In the genomic region with DNA sequence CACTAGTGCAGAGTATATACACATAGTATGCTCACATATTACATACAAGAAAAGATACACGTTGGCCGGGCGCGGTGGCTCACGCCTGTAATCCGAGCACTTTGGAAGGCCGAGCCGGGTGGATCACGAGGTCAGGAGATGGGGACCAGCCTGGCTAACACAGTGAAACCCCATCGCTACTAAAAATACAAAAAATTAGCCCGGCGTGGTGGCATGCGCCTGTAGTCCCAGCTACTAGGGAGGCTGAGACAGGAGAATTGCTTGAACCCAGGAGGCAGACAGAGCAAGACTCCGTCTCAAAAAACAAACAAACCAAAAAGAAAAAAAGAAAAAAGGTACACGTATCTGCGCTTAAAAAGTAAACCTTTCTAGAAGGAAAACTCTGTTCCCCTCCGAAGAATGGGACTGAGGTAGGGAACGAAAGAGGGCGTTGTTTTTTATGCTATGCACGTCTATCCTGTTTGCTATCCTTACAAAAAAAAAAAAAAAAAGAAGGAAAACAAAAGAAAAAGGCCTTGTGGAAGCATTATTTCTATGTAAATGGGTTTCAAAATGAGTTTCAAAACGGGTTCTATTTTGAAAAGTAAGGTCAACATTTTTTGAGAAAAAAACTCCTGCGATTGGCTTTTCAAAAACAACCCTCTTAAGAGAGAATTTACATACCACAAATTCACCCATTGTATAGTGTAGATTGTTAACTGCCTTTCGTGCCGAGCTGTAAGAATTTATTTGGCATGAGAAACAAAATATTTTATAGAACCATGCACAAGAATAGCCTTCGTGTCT, we compare ENCODE assay signal across 8 cellular contexts. TPM values are rescaled to one million over a fixed set of nuclear protein-coding genes. Genes with fewer than 3 reads are reported as not detected.
A peak's percentile ranks its signal among the peaks of the same experiment; 100 is the strongest.
DNase-seq lines count a peak whose midpoint lies in the region; ATAC-seq and TF ChIP-seq lines count a peak whose summit lies in the region.

No MANE protein-coding gene starts in this region.

- H2AFZ ChIP-seq in mammary epithelial cell (ENCODE audit: low read depth, low read length) = peak overlapping the region; percentile 98

- H3K27me3 Mint-ChIP-seq in Calu3 (ENCODE audit: unreplicated experiment) (no peaks in the 10 kb centered on the region), memory B cell (no peaks in the 10 kb centered on the region)

- H4K20me1 ChIP-seq in mammary epithelial cell (ENCODE audit: insufficient read depth, low read length) = no peaks in the 10 kb centered on the region

- no peak for DNase-seq in Calu3
- DNase-seq in LNCaP clone FGC (ENCODE audit: low read depth) = no peak
- DNase-seq in mammary epithelial cell = peak; percentile 23
- no peak for DNase-seq in memory B cell (ENCODE audit: low spot score in 2 of 2)
- DNase-seq in mesenteric fat pad (ENCODE audit: low spot score) = no peak
- DNase-seq in NCI-H1694 treated with DMSO at 0.1 percent for 48 hours (lab: John Stamatoyannopoulos, UW) = no peak

- 61% methylated on average over 24 of the region's 25 CpGs for WGBS in mammary epithelial cell (ENCODE audit: low coverage, missing lambda C conversion rate)

- peak overlapping the region; percentile 99 for H3K4me2 ChIP-seq in mammary epithelial cell (ENCODE audit: insufficient read depth, low read depth, low read length)

- dilution Hi-C loops in mammary epithelial cell (cut with HindIII; ENCODE audit: low sequenced_read_pairs) = no loop called here

- intact Hi-C loops in Calu3 (cut with micrococcal nuclease; ENCODE audit: unreplicated experiment) (loop anchor here (10.0 kb wide), 1 partner anchor 55 kb away; no protein-coding TSS in a partner anchor), mammary epithelial cell (cut with micrococcal nuclease) (loop anchor here (2.0 to 10.0 kb wide), 4 partner anchors 137 to 698 kb away; a partner anchor contains a TSS)

- peak overlapping the region; percentile 73 for H3K27ac ChIP-seq in mammary epithelial cell (ENCODE audit: insufficient read depth, low read depth, low read length)

- H3K4me3 Mint-ChIP-seq in Calu3 (ENCODE audit: low read depth, unreplicated experiment) = peak overlapping the region; percentile 80
- peak overlapping the region; percentile 86 for H3K4me3 Mint-ChIP-seq in memory B cell

- H3K27me3 ChIP-seq in mammary epithelial cell (ENCODE audit: insufficient read depth, low read length) = no peaks in the 10 kb centered on the region

- ATAC-seq in memory B cell (ENCODE audit: low read depth) = no peak
- no peak for ATAC-seq in HG02884 (IDR thresholded peaks at IDR 0.05; ENCODE audit: unreplicated experiment)
- no peak for ATAC-seq in GM21723 (IDR thresholded peaks at IDR 0.05; ENCODE audit: unreplicated experiment)

- TF ChIP-seq CTCF in Calu3 (IDR thresholded peaks at IDR 0.05; ENCODE audit: unreplicated experiment) (no peak), LNCaP clone FGC (IDR thresholded peaks at IDR 0.05; ENCODE audit: control insufficient read depth, extremely low read depth, insufficient read depth) (no peak), mammary epithelial cell (conservative IDR thresholded peaks at IDR 0.05 in 1 of 2, IDR thresholded peaks at IDR 0.05 in 1 of 2; ENCODE audit: extremely low read depth in 1 of 2, insufficient read depth in 1 of 2, low read depth in 1 of 2, low read length in 2 of 2) (no peak)

- H3K9me3 ChIP-seq in mammary epithelial cell (replicated peaks; ENCODE audit: insufficient read depth, low read length) = no peaks in the 10 kb centered on the region

- peaks cover 37% of the 10 kb centered on the region for H3K4me1 ChIP-seq in mammary epithelial cell (ENCODE audit: insufficient read depth, low read length)

- H3K36me3 Mint-ChIP-seq in Calu3 (ENCODE audit: insufficient read depth, unreplicated experiment) = peaks cover 31% of the 10 kb centered on the region
- peaks cover under 1% of the 10 kb centered on the region for H3K36me3 Mint-ChIP-seq in memory B cell

- in situ Hi-C loops in mammary epithelial cell (cut with MboI; ENCODE audit: low sequenced_read_pairs in 2 of 2) = no loop called here

- CTCF ChIA-PET in Calu3 (lab: Charles Lee) = interaction anchor here (0.7 to 1.3 kb wide), 2 partner anchors 20 to 554 kb away, joined by 3 read pairs; no protein-coding TSS in a partner anchor
- CTCF ChIA-PET in mammary epithelial cell (lab: Charles Lee; ENCODE audit: low non-redundant PET) = no interaction called here

- H3K79me2 ChIP-seq in mammary epithelial cell (ENCODE audit: insufficient read depth, low read length) = peaks cover 51% of the 10 kb centered on the region

- peak overlapping the region; percentile 79 for H3K27ac Mint-ChIP-seq in Calu3 (ENCODE audit: unreplicated experiment)
- H3K27ac Mint-ChIP-seq in memory B cell = peak overlapping the region; percentile 76

- H3K36me3 ChIP-seq in mammary epithelial cell (ENCODE audit: insufficient read depth, low read length) = no peaks in the 10 kb centered on the region

- no peaks in the 10 kb centered on the region for H3K9me3 Mint-ChIP-seq in Calu3 (ENCODE audit: low read depth, unreplicated experiment)
- H3K9me3 Mint-ChIP-seq in memory B cell = no peaks in the 10 kb centered on the region

- peaks cover 9% of the 10 kb centered on the region for H3K4me1 Mint-ChIP-seq in Calu3 (ENCODE audit: low read depth, unreplicated experiment)
- peaks cover 16% of the 10 kb centered on the region for H3K4me1 Mint-ChIP-seq in memory B cell

- TSS peak; percentile 59 for BruUV-seq in Calu3 (replicated peaks; lab: Mats Ljungman, UMichigan)
- TSS peak; percentile 41 for BruUV-seq in mammary epithelial cell (replicated peaks; lab: Mats Ljungman, UMichigan)

- peak overlapping the region; percentile 73 for H3K9ac ChIP-seq in mammary epithelial cell (ENCODE audit: insufficient read depth, low read length)

- H3K4me3 ChIP-seq in LNCaP clone FGC (ENCODE audit: low read depth, low read length) (peak overlapping the region; percentile 78), mammary epithelial cell (replicated peaks in 1 of 3; ENCODE audit: insufficient read depth in 1 of 3, low read depth in 2 of 3, low read length in 3 of 3) (peak overlapping the region; percentile 76 to 82 (median 80))

RNA-seq across cellular contexts. Expression of a gene that starts 1.2 kb away (rescaled TPM):
- total RNA-seq in Calu3 (2022) (21.5 and 24.0 TPM in 2 replicates), mammary epithelial cell (10 to 100 TPM; 36.5 to 73.3 TPM), mesenteric fat pad (69.8 TPM)
- 23.3 TPM for polyA plus RNA-seq in mammary epithelial cell
- polyA minus RNA-seq in mammary epithelial cell = 18.5 TPM

RNA-seq across cellular contexts. Expression of a gene that starts 53.0 kb away (rescaled TPM):
- total RNA-seq in Calu3 (2022) = 20.7 and 21.3 TPM in 2 replicates
- 10 to 100 TPM; 20.7 to 24.2 TPM for total RNA-seq in mammary epithelial cell
- polyA plus RNA-seq in mammary epithelial cell = 14.4 TPM
- 55.9 TPM for polyA minus RNA-seq in mammary epithelial cell
- total RNA-seq in mesenteric fat pad = 33.8 TPM
